ENCODE assay signal across 1 cellular context in the genomic region with DNA sequence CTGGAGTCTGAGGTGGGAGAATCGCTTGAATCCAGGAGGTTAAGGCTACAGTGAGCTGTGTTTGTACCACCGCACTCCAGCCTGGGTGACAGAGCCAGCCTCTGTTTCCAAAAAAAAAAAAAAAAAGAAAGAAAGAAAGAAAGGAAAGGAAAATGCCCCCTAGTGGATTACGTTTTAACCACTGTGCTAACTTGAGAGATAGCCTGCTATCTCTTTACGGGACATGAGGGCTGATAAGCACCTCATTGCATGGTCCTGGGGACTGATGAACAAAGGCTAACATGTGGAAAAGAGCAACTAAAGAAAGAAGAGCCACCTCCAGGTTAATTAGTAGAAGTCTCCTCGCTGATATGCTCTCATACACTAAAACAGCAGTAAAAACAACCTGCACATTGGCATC. TPM values are rescaled to one million over a fixed set of nuclear protein-coding genes. Genes with fewer than 3 reads are reported as not detected.
"Had no signal": no experiment of that assay in that cellular context is flagged by ENCODE, and none has a peak within 500 bp of the region (broad histone marks: within the 10 kb centered on the region; RNA-seq: fewer than 3 reads in every experiment).

No MANE protein-coding gene starts in this region.

RNA-seq across cellular contexts. Expression of a gene that starts 4.2 kb away (rescaled TPM):
- total RNA-seq: HT-29 had no signal
